Comparison of ENCODE assay signal across 31 cellular contexts in the genomic region with DNA sequence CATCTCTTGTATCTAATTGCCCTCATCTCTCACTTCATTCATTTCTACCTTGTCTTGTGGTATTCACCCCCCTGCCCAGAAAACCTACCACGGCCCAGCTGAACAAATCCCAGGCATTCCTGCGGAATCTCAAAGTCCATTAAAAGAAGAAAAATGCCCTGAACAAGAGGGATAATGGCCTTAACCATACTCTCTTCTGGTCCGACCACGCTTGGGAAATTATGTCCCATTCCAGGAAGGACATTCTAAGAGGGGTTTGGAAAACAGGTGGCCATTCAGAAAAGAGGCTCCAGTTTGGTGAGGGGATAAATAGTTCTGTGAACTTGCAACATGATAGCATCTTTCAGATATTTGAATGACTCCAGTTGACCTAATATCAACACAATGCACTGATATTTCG.
"Had no signal": no experiment of that assay in that cellular context is flagged by ENCODE, and none has a peak within 500 bp of the region (broad histone marks: within the 10 kb centered on the region; RNA-seq: fewer than 3 reads in every experiment).

No MANE protein-coding gene starts in this region.

- ATAC-seq: activated CD4-positive, alpha-beta T cell treated with anti-CD3 and anti-CD28 coated beads for 36 hours; activated CD4-positive, CD25-positive, alpha-beta regulatory T cell treated with anti-CD3 and anti-CD28 coated beads, Interleukin-2, amount 50 U/mL, for 24 hours; activated CD8-positive, alpha-beta memory T cell treated with anti-CD3 and anti-CD28 coated beads, Interleukin-2, amount 10 ng/mL, durations not matched to agents 7 days and 5 days; activated CD8-positive, alpha-beta T cell treated with anti-CD3 and anti-CD28 coated beads, Interleukin-2, amount 10 ng/mL, durations not matched to agents 7 days and 5 days; activated naive CD8-positive, alpha-beta T cell treated with anti-CD3 and anti-CD28 coated beads, Interleukin-2, amount 50 U/mL, for 24 hours; WTC11 had no signal

- H3K27me3 ChIP-seq: ascending aorta, cardiac muscle cell had no signal

- H3K27ac ChIP-seq: ascending aorta, cardiac muscle cell, WERI-Rb-1 had no signal

- H3K4me1 ChIP-seq: ascending aorta had no signal

- DNase-seq: activated CD4-positive, alpha-beta memory T cell treated with anti-CD3 and anti-CD28 coated beads, Interleukin-2, amount 10 ng/mL, durations not matched to agents 7 days and 5 days; activated CD4-positive, alpha-beta T cell treated with anti-CD3 and anti-CD28 coated beads for 1 hour; activated CD4-positive, alpha-beta T cell treated with anti-CD3 and anti-CD28 coated beads for 36 hours; activated CD4-positive, alpha-beta T cell treated with anti-CD3 and anti-CD28 coated beads for 48 hours; activated CD4-positive, alpha-beta T cell treated with anti-CD3 and anti-CD28 coated beads, Interleukin-2, amount 10 ng/mL, durations not matched to agents 7 days and 5 days; activated CD4-positive, alpha-beta T cell treated with anti-CD3 and anti-CD28 coated beads, Interleukin-2, amount 50 U/mL, for 48 hours; activated CD4-positive, CD25-positive, alpha-beta regulatory T cell; activated CD8-positive, alpha-beta memory T cell treated with anti-CD3 and anti-CD28 coated beads for 24 hours; activated CD8-positive, alpha-beta memory T cell treated with anti-CD3 and anti-CD28 coated beads, Interleukin-2, amount 10 ng/mL, durations not matched to agents 7 days and 5 days; activated CD8-positive, alpha-beta memory T cell treated with anti-CD3 and anti-CD28 coated beads, Interleukin-2, amount 50 U/mL, for 48 hours; activated CD8-positive, alpha-beta T cell treated with anti-CD3 and anti-CD28 coated beads, Interleukin-2, amount 10 ng/mL, durations not matched to agents 7 days and 5 days; activated effector memory CD4-positive, alpha-beta T cell treated with Interleukin-2 at 50 U/mL for 16 hours; activated gamma-delta T cell; activated naive CD4-positive, alpha-beta T cell treated with anti-CD3 and anti-CD28 coated beads, Interleukin-2, amount 10 ng/mL, durations not matched to agents 7 days and 5 days; activated naive CD4-positive, alpha-beta T cell treated with Interleukin-2 at 50 U/mL for 16 hours; activated naive CD8-positive, alpha-beta T cell treated with anti-CD3 and anti-CD28 coated beads, Interleukin-2, amount 10 ng/mL, durations not matched to agents 7 days and 5 days; activated naive CD8-positive, alpha-beta T cell treated with anti-CD3 and anti-CD28 coated beads, Interleukin-2, amount 50 U/mL, for 24 hours; activated T-cell treated with anti-CD3 and anti-CD28 coated beads, Interleukin-2, amount 50 U/mL, for 24 hours; activated T-cell treated with anti-CD3 and anti-CD28 coated beads, Interleukin-2, amount 50 U/mL, for 48 hours; amygdala; anterior cingulate cortex; caudate nucleus; cerebellar nuclear complex; T-helper 1 cell; T-helper 2 cell; T-helper 9 cell; WERI-Rb-1 had no signal

- H3K9me3 ChIP-seq: ascending aorta had no signal

- H3K4me3 ChIP-seq: ascending aorta, cardiac muscle cell had no signal

- H3K36me3 ChIP-seq: ascending aorta, cardiac muscle cell, WERI-Rb-1 had no signal
